9 cellular contexts compared by ENCODE assay signal in genomic region chr1:75725861-75726361, GRCh38. TPM values are rescaled to one million over a fixed set of nuclear protein-coding genes. Genes with fewer than 3 reads are reported as not detected.
DNase-seq lines count a peak whose midpoint lies in the region; ATAC-seq, FAIRE-seq and TF ChIP-seq lines count a peak whose summit lies in the region.
"Had no signal": no experiment of that assay in that cellular context is flagged by ENCODE, and none has a peak within 500 bp of the region (broad histone marks: within the 10 kb centered on the region; RNA-seq: fewer than 3 reads in every experiment).

No MANE protein-coding gene starts in this region.

- H2AFZ ChIP-seq in SK-N-SH (ENCODE audit: low read depth) (no peak overlapping the region), SU-DHL-6 (ENCODE audit: low read depth, low read length, severe bottlenecking) (no peak overlapping the region)

- TF ChIP-seq POLR2A in gastroesophageal sphincter (IDR thresholded peaks at IDR 0.05), result no peak

- H3K9ac ChIP-seq in SK-N-SH (peak overlapping the region; percentile 83), SU-DHL-6 (ENCODE audit: low read length) (peak overlapping the region; percentile 92)

- no peaks in the 10 kb centered on the region; the same call in 1 of the 2 replicates for H4K20me1 ChIP-seq in SK-N-SH (ENCODE audit: insufficient read depth)
- H4K20me1 ChIP-seq in SU-DHL-6 (ENCODE audit: low read depth, low read length), result peaks cover 11% of the 10 kb centered on the region

- H3K79me2 ChIP-seq in SK-N-SH (ENCODE audit: insufficient read depth) (peaks cover 62% of the 10 kb centered on the region), SU-DHL-6 (ENCODE audit: insufficient read depth, low read length) (peaks cover 60% of the 10 kb centered on the region)

- peaks cover 0 to 8% of the 10 kb centered on the region in 2 experiments; a peak in 3 of 4 replicates for H3K4me1 ChIP-seq in SK-N-SH (ENCODE audit: control insufficient read depth in 1 of 2, insufficient read depth in 2 of 2, low read depth in 1 of 2, low read length in 1 of 2)
- peaks cover 0 to 37% (median 14%) of the 10 kb centered on the region in 3 donors for H3K4me1 ChIP-seq in gastroesophageal sphincter
- H3K4me1 ChIP-seq in small intestine (ENCODE audit: control insufficient read depth in 2 of 2, insufficient read depth in 1 of 2, low read depth in 1 of 2, low read length in 1 of 2), result peaks cover 0 to 9% of the 10 kb centered on the region in 2 donors

- POLR2A ChIA-PET in SK-N-SH (lab: Yijun Ruan, JAX), result no interaction called here

- H3F3A ChIP-seq in SK-N-SH (replicated peaks; ENCODE audit: insufficient read depth), result peaks cover 6% of the 10 kb centered on the region
- H3F3A ChIP-seq in SU-DHL-6 (ENCODE audit: insufficient read depth), result peaks cover 32% of the 10 kb centered on the region

- H3K36me3 ChIP-seq in SK-N-SH (replicated peaks in 1 of 2; ENCODE audit: control insufficient read depth in 1 of 2, insufficient read depth in 2 of 2, low read length in 1 of 2), result peaks cover 0 to 9% of the 10 kb centered on the region in 2 experiments
- peaks cover 17% of the 10 kb centered on the region for H3K36me3 ChIP-seq in SU-DHL-6 (ENCODE audit: low read length)
- no peaks in the 10 kb centered on the region for H3K36me3 ChIP-seq in gastroesophageal sphincter
- H3K36me3 ChIP-seq in small intestine (ENCODE audit: control insufficient read depth in 2 of 2, insufficient read depth in 2 of 2, low read length in 2 of 2), result no peaks in the 10 kb centered on the region

- ATAC-seq in SK-N-SH treated with all-trans-retinoic acid at 6 μM for 48 hours, result no peak
- ATAC-seq in gastroesophageal sphincter, result no peak
- no peak for ATAC-seq in HG03565 (IDR thresholded peaks at IDR 0.05; ENCODE audit: unreplicated experiment)

- no peak for FAIRE-seq in small intestine (lab: Jason Lieb, UNC)
- FAIRE-seq: G401.6 had no signal

- H3K4me3 ChIP-seq in SK-N-SH (ENCODE audit: low read depth in 2 of 2, low read length in 1 of 2) (peak overlapping the region; percentile 94 to 96), SU-DHL-6 (ENCODE audit: insufficient read depth, low read length, poor library complexity, severe bottlenecking) (peak overlapping the region; percentile 95), gastroesophageal sphincter (peak overlapping the region; percentile 58 to 83), small intestine (ENCODE audit: low read depth in 1 of 2, low read length in 2 of 2) (peak overlapping the region in 1 of 2 donors; percentile 73)

- no peak for TF ChIP-seq EP300 in SK-N-SH (IDR thresholded peaks at IDR 0.05; ENCODE audit: borderline replicate concordance in 1 of 2, low read depth in 1 of 2, low read length in 1 of 2)
- TF ChIP-seq EP300 in gastroesophageal sphincter (IDR thresholded peaks at IDR 0.05), result no peak

- H3K4me2 ChIP-seq in SK-N-SH (peak overlapping the region; percentile 80), SU-DHL-6 (ENCODE audit: low read depth, low read length, poor library complexity, severe bottlenecking) (peak overlapping the region; percentile 100)

- H3K27ac ChIP-seq in SK-N-SH (ENCODE audit: low read depth in 2 of 2, low read length in 1 of 2) (peak overlapping the region; percentile 4 to 81; a peak in 2 of 4 replicates), SU-DHL-6 (ENCODE audit: low read depth, low read length) (peak overlapping the region; percentile 100), gastroesophageal sphincter (peak overlapping the region in 3 of 4 donors; percentile 90 to 97 (median 93)), small intestine (ENCODE audit: low read depth in 1 of 2, low read length in 1 of 2) (peak overlapping the region; percentile 50 to 55)

- H3K27me3 ChIP-seq in SK-N-SH (ENCODE audit: insufficient read depth), result no peaks in the 10 kb centered on the region
- H3K27me3 ChIP-seq in SU-DHL-6 (ENCODE audit: low read length), result no peaks in the 10 kb centered on the region
- no peaks in the 10 kb centered on the region for H3K27me3 ChIP-seq in gastroesophageal sphincter
- H3K27me3 ChIP-seq in small intestine (ENCODE audit: control insufficient read depth in 2 of 2, insufficient read depth in 2 of 2, low read length in 2 of 2), result no peaks in the 10 kb centered on the region

- H3K9me3 ChIP-seq in SK-N-SH (no peaks in the 10 kb centered on the region), SU-DHL-6 (ENCODE audit: insufficient read depth, low read length) (no peaks in the 10 kb centered on the region), gastroesophageal sphincter (no peaks in the 10 kb centered on the region), small intestine (ENCODE audit: control insufficient read depth, low read depth) (no peaks in the 10 kb centered on the region)

- TF ChIP-seq RAD21 in SK-N-SH (IDR thresholded peaks at IDR 0.05; ENCODE audit: low read length), result no peak

- TF ChIP-seq CTCF in SK-N-SH (IDR thresholded peaks at IDR 0.05) (no peak), SU-DHL-6 (IDR thresholded peaks at IDR 0.05; ENCODE audit: insufficient read depth, low read length, poor library complexity, severe bottlenecking) (no peak), gastroesophageal sphincter (IDR thresholded peaks at IDR 0.05) (no peak)

- 62% methylated on average over 11 of the region's 11 CpGs for WGBS in SK-N-SH (ENCODE audit: low lambda C conversion rate)
- 42 to 55% methylated on average over 2 to 9 of the region's 11 CpGs for WGBS in gastroesophageal sphincter (ENCODE audit: low coverage in 1 of 2), 2 donors
- WGBS in small intestine, 3 donors, result 23 to 49% (median 37%) methylated on average over 11 of the region's 11 CpGs

- no peak for DNase-seq in SK-N-SH
- DNase-seq in small intestine, result peak; percentile 91
- no peak for DNase-seq in NCI-H1436 treated with DMSO at 0.1 percent for 48 hours (lab: John Stamatoyannopoulos, UW)
- no peak for DNase-seq in NCI-H524 treated with DMSO at 0.1 percent for 48 hours (lab: John Stamatoyannopoulos, UW)

- no peaks in the 10 kb centered on the region for H3K9me2 ChIP-seq in SK-N-SH
- no peaks in the 10 kb centered on the region for H3K9me2 ChIP-seq in SU-DHL-6 (replicated peaks; ENCODE audit: insufficient read depth, low read length)

- CTCF ChIA-PET in SK-N-SH (lab: Yijun Ruan, JAX), result no interaction called here

TF ChIP-seq in SK-N-SH, 30 proteins besides CTCF, POLR2A, EP300 and RAD21:
- TF ChIP-seq REST (IDR thresholded peaks at IDR 0.05; ENCODE audit: low read depth, low read length) (no peak), RFX5 (IDR thresholded peaks at IDR 0.05; ENCODE audit: low read length) (no peak)
TF ChIP-seq in SK-N-SH: peak in this region for 0.

TF ChIP-seq in SK-N-SH treated with all-trans-retinoic acid at 6 μM for 48 hours, 23 proteins besides CTCF, POLR2A, EP300 and RAD21:
- no peak for TF ChIP-seq CREB5 (CRISPR knock-in tag; IDR thresholded peaks at IDR 0.05; ENCODE audit: low read depth)
- no peak for TF ChIP-seq ZFP30 (CRISPR knock-in tag; IDR thresholded peaks at IDR 0.05)
- TF ChIP-seq ZFP3 (CRISPR knock-in tag; IDR thresholded peaks at IDR 0.05), result no peak
- no peak for TF ChIP-seq BACH2 (CRISPR knock-in tag; IDR thresholded peaks at IDR 0.05; ENCODE audit: borderline replicate concordance)
- no peak for TF ChIP-seq CSDC2 (CRISPR knock-in tag; IDR thresholded peaks at IDR 0.05)
- TF ChIP-seq PPARA (CRISPR knock-in tag; IDR thresholded peaks at IDR 0.05; ENCODE audit: borderline replicate concordance), result no peak
- TF ChIP-seq ZNF70 (CRISPR knock-in tag; IDR thresholded peaks at IDR 0.05), result no peak

RNA-seq across cellular contexts. Expression of gene ACADM, which starts 1.4 kb away (rescaled TPM):
- polyA plus RNA-seq in SK-N-SH (2012; rRNA removed), result 18.6 and 25.9 TPM in 2 replicates
- polyA plus RNA-seq in SK-N-SH (2012; cell fraction: cytosol; rRNA removed), result 29.3 and 45.8 TPM in 2 replicates
- polyA plus RNA-seq in SK-N-SH (2012; cell fraction: nucleus; rRNA removed), result 10.8 and 23.0 TPM in 2 replicates
- 10 to 100 TPM; 51.2 to 73.8 (median 66.3) TPM for total RNA-seq in gastroesophageal sphincter
- 100 to 1,000 TPM in 2 of 3 donors, 10 to 100 TPM in 1; 22.5 to 188 (median 103) TPM for polyA plus RNA-seq in small intestine

Comparison
In these comparisons a context has a peak if more than half of its experiments do, and no peak if none do; other contexts are left out.
1. H3K27ac ChIP-seq: peak in every context shown above with its lines; median percentile 100 in SU-DHL-6; 93 in gastroesophageal sphincter; 52 in small intestine; 42 in SK-N-SH.